Comparison of ENCODE assay signal across 8 cellular contexts in genomic region chr19:2477732-2478191, GRCh38. TPM values are rescaled to one million over a fixed set of nuclear protein-coding genes. Genes with fewer than 3 reads are reported as not detected.
DNase-seq lines count a peak whose midpoint lies in the region; ATAC-seq, FAIRE-seq and TF ChIP-seq lines count a peak whose summit lies in the region.

No MANE protein-coding gene starts in this region.

- no peak for DNase-seq in LNCaP clone FGC (ENCODE audit: low read depth)
- no peak for DNase-seq in ascending aorta (ENCODE audit: low spot score in 2 of 2)
- DNase-seq in small intestine = no peak
- no peak for DNase-seq in stimulated activated CD4-positive, alpha-beta T cell treated with anti-CD3 and anti-CD28 coated beads, Interleukin-2, amount 100 ng/mL, for 48 hours
- DNase-seq in NCI-H1436 treated with DMSO at 0.1 percent for 48 hours (lab: John Stamatoyannopoulos, UW) = no peak

- H3K36me3 ChIP-seq in ascending aorta = peaks cover 11 to 15% of the 10 kb centered on the region in 2 donors
- no peaks in the 10 kb centered on the region for H3K36me3 ChIP-seq in iPS-18a (ENCODE audit: control insufficient read depth, low read depth, low read length)
- no peaks in the 10 kb centered on the region for H3K36me3 ChIP-seq in small intestine (ENCODE audit: control insufficient read depth in 2 of 2, insufficient read depth in 2 of 2, low read length in 2 of 2)

- H3K27ac ChIP-seq in C4-2B (peak overlapping the region; percentile 86), ascending aorta (peak overlapping the region; percentile 88 to 90), iPS-18a (ENCODE audit: low read length) (no peak overlapping the region), small intestine (ENCODE audit: low read depth in 1 of 2, low read length in 1 of 2) (peak overlapping the region; percentile 27 to 57)

- WGBS in small intestine, 3 donors = 23 to 26% (median 24%) methylated on average over 17 to 21 of the region's 21 CpGs

- TF ChIP-seq CTCF in C4-2B (conservative IDR thresholded peaks at IDR 0.05) (no peak), LNCaP clone FGC (IDR thresholded peaks at IDR 0.05; ENCODE audit: control insufficient read depth, extremely low read depth, insufficient read depth) (no peak), ascending aorta (IDR thresholded peaks at IDR 0.05) (no peak)

- no peaks in the 10 kb centered on the region for H3K9me3 ChIP-seq in ascending aorta
- H3K9me3 ChIP-seq in iPS-18a (ENCODE audit: control insufficient read depth, low read depth, low read length) = no peaks in the 10 kb centered on the region
- no peaks in the 10 kb centered on the region for H3K9me3 ChIP-seq in small intestine (ENCODE audit: control insufficient read depth, low read depth)

- FAIRE-seq in small intestine (lab: Jason Lieb, UNC) = no peak

- peaks cover 7 to 16% of the 10 kb centered on the region in 2 donors for H3K4me1 ChIP-seq in ascending aorta
- peaks cover 14% of the 10 kb centered on the region for H3K4me1 ChIP-seq in iPS-18a (ENCODE audit: control insufficient read depth, low read depth, low read length)
- H3K4me1 ChIP-seq in small intestine (ENCODE audit: control insufficient read depth in 2 of 2, insufficient read depth in 1 of 2, low read depth in 1 of 2, low read length in 1 of 2) = peaks cover 4% of the 10 kb centered on the region in 2 donors

- no peak for ATAC-seq in GM18519 (IDR thresholded peaks at IDR 0.05; ENCODE audit: low FRiP score, unreplicated experiment)

- intact Hi-C loops in ascending aorta (cut with DNase I) = loop anchor here (1.0 to 5.0 kb wide), 3 partner anchors 63 to 150 kb away; no protein-coding TSS in a partner anchor

- H3K9ac ChIP-seq in iPS-18a (ENCODE audit: low read length) = no peak overlapping the region

- H3K27me3 ChIP-seq in ascending aorta (no peaks in the 10 kb centered on the region), iPS-18a (ENCODE audit: control insufficient read depth, insufficient read depth, low read length) (peaks cover 55% of the 10 kb centered on the region), small intestine (ENCODE audit: control insufficient read depth in 2 of 2, insufficient read depth in 2 of 2, low read length in 2 of 2) (no peaks in the 10 kb centered on the region)

- H3K4me3 ChIP-seq in LNCaP clone FGC (ENCODE audit: low read depth, low read length) = peak overlapping the region; percentile 90
- H3K4me3 ChIP-seq in ascending aorta = peak overlapping the region; percentile 94 to 98
- peak overlapping the region; percentile 78 for H3K4me3 ChIP-seq in iPS-18a (ENCODE audit: low read length)
- peak overlapping the region; percentile 82 to 89 for H3K4me3 ChIP-seq in small intestine (ENCODE audit: low read depth in 1 of 2, low read length in 2 of 2)

RNA-seq across cellular contexts. Expression of gene GADD45B, which starts 1.8 kb away (rescaled TPM):
- 514 TPM for total RNA-seq in ascending aorta
- 10 to 100 TPM; 12.1 to 40.4 (median 17.8) TPM for polyA plus RNA-seq in small intestine

RNA-seq across cellular contexts. Expression of gene LMNB2, which starts 21.0 kb away (rescaled TPM):
- 38.7 TPM for total RNA-seq in ascending aorta
- polyA plus RNA-seq in small intestine = 10 to 100 TPM in 1 of 3 donors, 1 to 10 TPM in 2; 7.3 to 69.3 (median 9.8) TPM

RNA-seq across cellular contexts. Expression of gene TIMM13, which starts 50.4 kb away (rescaled TPM):
- 55.0 TPM for total RNA-seq in ascending aorta
- polyA plus RNA-seq in small intestine = 100 to 1,000 TPM in 2 of 3 donors, 10 to 100 TPM in 1; 93.2 to 160 (median 107) TPM
